ENCODE assay signal across 26 cellular contexts in genomic region chr7:3204526-3204925, GRCh38.
DNase-seq lines count a peak whose midpoint lies in the region; ATAC-seq and TF ChIP-seq lines count a peak whose summit lies in the region.
"Had no signal": no experiment of that assay in that cellular context is flagged by ENCODE, and none has a peak within 500 bp of the region (broad histone marks: within the 10 kb centered on the region; RNA-seq: fewer than 3 reads in every experiment).

No MANE protein-coding gene starts in this region.

- H4K8ac ChIP-seq in mesenchymal stem cell (ENCODE audit: low read length), result no peak overlapping the region

- H2BK12ac ChIP-seq in mesenchymal stem cell (ENCODE audit: low read length in 2 of 2), result no peak overlapping the region

- H3K23ac ChIP-seq in mesenchymal stem cell (ENCODE audit: low read length in 2 of 2), result no peak overlapping the region

- no peak overlapping the region for H3K4me3 Mint-ChIP-seq in activated naive CD8-positive, alpha-beta T cell treated with anti-CD3 and anti-CD28 coated beads, Interleukin-2, amount 50 U/mL, for 24 hours
- H3K4me3 Mint-ChIP-seq: CD4-positive, alpha-beta T cell had no signal

- no peak overlapping the region for H3K27ac Mint-ChIP-seq in activated naive CD8-positive, alpha-beta T cell treated with anti-CD3 and anti-CD28 coated beads, Interleukin-2, amount 50 U/mL, for 24 hours
- H3K27ac Mint-ChIP-seq: CD4-positive, alpha-beta T cell had no signal

- H4K20me1 ChIP-seq in hepatocyte (ENCODE audit: insufficient read depth, poor library complexity, severe bottlenecking), result no peaks in the 10 kb centered on the region
- H4K20me1 ChIP-seq: BLaER1 treated with 17β-estradiol and CSF1 and Interleukin-3, amounts not matched to agents 10 nM and 100 nM had no signal

- H3K36me3 ChIP-seq in right atrium auricular region (no peaks in the 10 kb centered on the region), hepatocyte (replicated peaks; ENCODE audit: insufficient read depth, low read depth) (no peaks in the 10 kb centered on the region), mesenchymal stem cell (ENCODE audit: control insufficient read depth in 1 of 2, insufficient read depth in 2 of 2, low read depth in 1 of 2, low read length in 2 of 2) (no peaks in the 10 kb centered on the region)
- H3K36me3 ChIP-seq: BLaER1 treated with 17β-estradiol and CSF1 and Interleukin-3, amounts not matched to agents 10 nM and 100 nM had no signal

- no peak overlapping the region for H4K91ac ChIP-seq in mesenchymal stem cell (ENCODE audit: low read length)

- H3K9me2 ChIP-seq in hepatocyte (replicated peaks; ENCODE audit: insufficient read depth), result no peaks in the 10 kb centered on the region

- no peaks in the 10 kb centered on the region for H3K79me1 ChIP-seq in mesenchymal stem cell (replicated peaks; ENCODE audit: low read length, poor library complexity, severe bottlenecking)

- H2BK120ac ChIP-seq in mesenchymal stem cell (ENCODE audit: low read depth, low read length), result no peak overlapping the region

- no peak overlapping the region for H3K14ac ChIP-seq in mesenchymal stem cell (ENCODE audit: low read length in 2 of 2)

- no peak overlapping the region for H2AFZ ChIP-seq in hepatocyte
- no peak overlapping the region for H2AFZ ChIP-seq in mesenchymal stem cell (ENCODE audit: low read depth, low read length)
- H2AFZ ChIP-seq: GM23248 had no signal

- WGBS in hepatocyte (ENCODE audit: low lambda C conversion rate, missing lambda C conversion rate), result 91% methylated on average over 6 of the region's 6 CpGs
- 86% methylated on average over 6 of the region's 6 CpGs for WGBS in mesenchymal stem cell

- DNase-seq in right atrium auricular region (ENCODE audit: low spot score), result peak; percentile 36
- no peak for DNase-seq in Right ventricle myocardium superior
- DNase-seq in hepatocyte (ENCODE audit: low spot score), result no peak
- peak; percentile 69 for DNase-seq in posterior vena cava (ENCODE audit: low spot score)
- DNase-seq in mesenchymal stem cell, result no peak
- no peak for DNase-seq in occipital lobe (lab: John Stamatoyannopoulos, UW)
- DNase-seq in activated naive CD8-positive, alpha-beta T cell treated with anti-CD3 and anti-CD28 coated beads, Interleukin-2, amount 50 U/mL, for 24 hours, result no peak
- DNase-seq: AML-193; CD4-positive, alpha-beta T cell; DMS53; GM23248; H7; Karpas-422; NCI-H1092; NCI-H1436; NCI-H187; NCI-H2081 treated with DMSO at 0.1 percent for 48 hours; NCI-H2171; NCI-H226; NCI-H510A; NCI-H69; SIG-M5 had no signal

- no peaks in the 10 kb centered on the region for H3K27me3 ChIP-seq in right atrium auricular region
- H3K27me3 ChIP-seq in hepatocyte, result no peaks in the 10 kb centered on the region
- no peaks in the 10 kb centered on the region for H3K27me3 ChIP-seq in mesenchymal stem cell (ENCODE audit: control insufficient read depth in 1 of 2, insufficient read depth in 1 of 2, low read length in 2 of 2)
- H3K27me3 ChIP-seq: BLaER1 treated with 17β-estradiol and CSF1 and Interleukin-3, amounts not matched to agents 10 nM and 100 nM had no signal

- no peak overlapping the region for H2AK5ac ChIP-seq in mesenchymal stem cell (ENCODE audit: low read length, severe bottlenecking)

- no peak overlapping the region for H3K4me2 ChIP-seq in hepatocyte
- no peak overlapping the region for H3K4me2 ChIP-seq in mesenchymal stem cell (ENCODE audit: low read length, poor library complexity, severe bottlenecking)
- H3K4me2 ChIP-seq: A549; BLaER1 treated with 17β-estradiol and CSF1 and Interleukin-3, amounts not matched to agents 10 nM and 100 nM had no signal

- H3K4me3 ChIP-seq in right atrium auricular region (no peak overlapping the region), hepatocyte (no peak overlapping the region), mesenchymal stem cell (ENCODE audit: insufficient read depth in 1 of 2, low read depth in 1 of 2, low read length in 2 of 2) (no peak overlapping the region)
- H3K4me3 ChIP-seq: A549; BLaER1 treated with 17β-estradiol and CSF1 and Interleukin-3, amounts not matched to agents 10 nM and 100 nM; GM23248 had no signal

- no peaks in the 10 kb centered on the region for H3K36me3 Mint-ChIP-seq in activated naive CD8-positive, alpha-beta T cell treated with anti-CD3 and anti-CD28 coated beads, Interleukin-2, amount 50 U/mL, for 24 hours (ENCODE audit: low read depth)

- H3K18ac ChIP-seq in mesenchymal stem cell (ENCODE audit: low read depth in 1 of 2, low read length in 2 of 2), result no peak overlapping the region

- H3K27ac ChIP-seq in right atrium auricular region (no peak overlapping the region), hepatocyte (peak overlapping the region; percentile 56), mesenchymal stem cell (ENCODE audit: low read length, poor library complexity, severe bottlenecking) (no peak overlapping the region)
- H3K27ac ChIP-seq: A549; BLaER1 treated with 17β-estradiol and CSF1 and Interleukin-3, amounts not matched to agents 10 nM and 100 nM; GM23248 had no signal

- intact Hi-C loops in Right ventricle myocardium superior (cut with DNase I), result no loop called here
- intact Hi-C loops in posterior vena cava (cut with DNase I), result no loop called here

- no peak overlapping the region for H3K9ac ChIP-seq in mesenchymal stem cell (ENCODE audit: low read length)
- H3K9ac ChIP-seq: BLaER1 treated with 17β-estradiol and CSF1 and Interleukin-3, amounts not matched to agents 10 nM and 100 nM; GM23248 had no signal

- no peaks in the 10 kb centered on the region for H3K79me2 ChIP-seq in hepatocyte

- H3K4ac ChIP-seq in mesenchymal stem cell (ENCODE audit: low read depth in 1 of 2, low read length in 2 of 2), result no peak overlapping the region

- ATAC-seq in Right ventricle myocardium superior (ENCODE audit: poor library complexity), result no peak
- no peak for ATAC-seq in activated naive CD8-positive, alpha-beta T cell treated with anti-CD3 and anti-CD28 coated beads, Interleukin-2, amount 50 U/mL, for 24 hours
- ATAC-seq: A549, HepG2, Panc1 had no signal

- no peaks in the 10 kb centered on the region for H3K9me3 Mint-ChIP-seq in activated naive CD8-positive, alpha-beta T cell treated with anti-CD3 and anti-CD28 coated beads, Interleukin-2, amount 50 U/mL, for 24 hours
- H3K9me3 Mint-ChIP-seq: CD4-positive, alpha-beta T cell had no signal

- no peaks in the 10 kb centered on the region for H3K9me3 ChIP-seq in right atrium auricular region
- H3K9me3 ChIP-seq in hepatocyte (ENCODE audit: low read depth), result no peaks in the 10 kb centered on the region
- peaks cover 4% of the 10 kb centered on the region for H3K9me3 ChIP-seq in mesenchymal stem cell (ENCODE audit: control insufficient read depth, low read length)
- H3K9me3 ChIP-seq: A549 had no signal

- H3K4me1 Mint-ChIP-seq in activated naive CD8-positive, alpha-beta T cell treated with anti-CD3 and anti-CD28 coated beads, Interleukin-2, amount 50 U/mL, for 24 hours, result no peaks in the 10 kb centered on the region

- no peak overlapping the region for H2BK15ac ChIP-seq in mesenchymal stem cell (ENCODE audit: low read depth, poor library complexity, severe bottlenecking)

- TF ChIP-seq CTCF in right atrium auricular region (IDR thresholded peaks at IDR 0.05), result no peak
- no peak for TF ChIP-seq CTCF in hepatocyte (IDR thresholded peaks at IDR 0.05; ENCODE audit: poor library complexity)

- peaks cover 2% of the 10 kb centered on the region for H3K27me3 Mint-ChIP-seq in activated naive CD8-positive, alpha-beta T cell treated with anti-CD3 and anti-CD28 coated beads, Interleukin-2, amount 50 U/mL, for 24 hours
- H3K27me3 Mint-ChIP-seq: CD4-positive, alpha-beta T cell had no signal

- H3K4me1 ChIP-seq in right atrium auricular region, result no peaks in the 10 kb centered on the region
- H3K4me1 ChIP-seq in hepatocyte (ENCODE audit: insufficient read depth), result no peaks in the 10 kb centered on the region
- peaks cover 2% of the 10 kb centered on the region for H3K4me1 ChIP-seq in mesenchymal stem cell (ENCODE audit: control insufficient read depth, insufficient read depth, low read depth, low read length)
- H3K4me1 ChIP-seq: A549 had no signal

- H2BK5ac ChIP-seq in mesenchymal stem cell (ENCODE audit: low read depth, low read length, poor library complexity, severe bottlenecking), result no peak overlapping the region

Comparison
In these comparisons a context has a peak if more than half of its experiments do, and no peak if none do; other contexts are left out.
1. DNase-seq: peak in right atrium auricular region (single experiment) and posterior vena cava (single experiment); none in Right ventricle myocardium superior (single experiment), hepatocyte (single experiment), mesenchymal stem cell (single experiment), occipital lobe (single experiment) and activated naive CD8-positive, alpha-beta T cell treated with anti-CD3 and anti-CD28 coated beads, Interleukin-2, amount 50 U/mL, for 24 hours (single experiment).